In genomic region chrX:129606918-129607317, GRCh38 we compare ENCODE assay signal across 9 cellular contexts. TPM values are rescaled to one million over a fixed set of nuclear protein-coding genes. Genes with fewer than 3 reads are reported as not detected.
A peak's percentile ranks its signal among the peaks of the same experiment; 100 is the strongest.
DNase-seq lines count a peak whose midpoint lies in the region; ATAC-seq and TF ChIP-seq lines count a peak whose summit lies in the region.
"Had no signal": no experiment of that assay in that cellular context is flagged by ENCODE, and none has a peak within 500 bp of the region (broad histone marks: within the 10 kb centered on the region; RNA-seq: fewer than 3 reads in every experiment).

No MANE protein-coding gene starts in this region.

- peak overlapping the region in 1 of 7 donors; percentile 50 for H3K27ac Mint-ChIP-seq in CD4-positive, alpha-beta memory T cell
- no peak overlapping the region for H3K27ac Mint-ChIP-seq in H9
- H3K27ac Mint-ChIP-seq in activated CD8-positive, alpha-beta memory T cell treated with anti-CD3 and anti-CD28 coated beads, Interleukin-2, amount 10 ng/mL, durations not matched to agents 7 days and 5 days: no peak overlapping the region
- no peak overlapping the region for H3K27ac Mint-ChIP-seq in naive B cell
- H3K27ac Mint-ChIP-seq: IgD-negative memory B cell had no signal

- WGBS in H9 (ENCODE audit: extremely low coverage, insufficient read length, low lambda C conversion rate): no CpG with 5 or more reads among the region's 5 CpGs
- 12% methylated on average over 5 of the region's 5 CpGs for WGBS in suprapubic skin

- H3K27me3 ChIP-seq in CD4-positive, alpha-beta memory T cell (ENCODE audit: insufficient read depth, low read length): no peaks in the 10 kb centered on the region
- H3K27me3 ChIP-seq in H9 (ENCODE audit: insufficient read depth, low read length) (no peaks in the 10 kb centered on the region), suprapubic skin (no peaks in the 10 kb centered on the region)

- H4K8ac ChIP-seq in H9 (replicated peaks; ENCODE audit: insufficient read length, low read depth, low read length): no peak overlapping the region

- no peaks in the 10 kb centered on the region for H3K9me3 ChIP-seq in CD4-positive, alpha-beta memory T cell (ENCODE audit: control insufficient read depth in 1 of 2, low read length in 2 of 2)
- H3K9me3 ChIP-seq in H9 (ENCODE audit: control insufficient read depth, low read depth, low read length) (no peaks in the 10 kb centered on the region), suprapubic skin (no peaks in the 10 kb centered on the region)

- no peak overlapping the region for H3K4ac ChIP-seq in H9 (ENCODE audit: low read depth, low read length)

- ATAC-seq in activated CD8-positive, alpha-beta memory T cell treated with anti-CD3 and anti-CD28 coated beads, Interleukin-2, amount 10 ng/mL, durations not matched to agents 7 days and 5 days: peak; percentile 45
- ATAC-seq in naive B cell (ENCODE audit: low read depth in 2 of 2): peak; percentile 38 to 60
- ATAC-seq in HG02840 (IDR thresholded peaks at IDR 0.05; ENCODE audit: low FRiP score, unreplicated experiment): no peak

- no peak overlapping the region for H3K18ac ChIP-seq in H9 (ENCODE audit: insufficient read length, low read depth, low read length)

- POLR2A ChIA-PET in CD4-positive, alpha-beta memory T cell (lab: Charles Lee; ENCODE audit: partially characterized antibody): interaction anchor here (0.6 kb wide), 1 partner anchor 581 kb away, joined by 3 read pairs; no protein-coding TSS in a partner anchor

- no peak overlapping the region for H3K4me2 ChIP-seq in H9 (ENCODE audit: insufficient read depth, insufficient read length, low read length)

- H3K4me1 Mint-ChIP-seq in CD4-positive, alpha-beta memory T cell: peaks cover 2 to 25% (median 18%) of the 10 kb centered on the region in 4 donors
- peaks cover 15 to 25% of the 10 kb centered on the region in 2 experiments for H3K4me1 Mint-ChIP-seq in H9
- H3K4me1 Mint-ChIP-seq in activated CD8-positive, alpha-beta memory T cell treated with anti-CD3 and anti-CD28 coated beads, Interleukin-2, amount 10 ng/mL, durations not matched to agents 7 days and 5 days: peaks cover 23% of the 10 kb centered on the region
- H3K4me1 Mint-ChIP-seq in naive B cell: peaks cover 3 to 35% (median 16%) of the 10 kb centered on the region in 3 donors

- TF ChIP-seq CTCF in H9 (conservative IDR thresholded peaks at IDR 0.05) (peak; percentile 83), epithelial cell of esophagus (IDR thresholded peaks at IDR 0.05; ENCODE audit: insufficient read depth, low read depth, low read length, missing control alignments) (peak; percentile 62), suprapubic skin (IDR thresholded peaks at IDR 0.05) (peak; percentile 56 to 79)

- H4K5ac ChIP-seq in H9 (ENCODE audit: insufficient read length, low read depth, low read length): no peak overlapping the region

- no peaks in the 10 kb centered on the region for H3K36me3 ChIP-seq in CD4-positive, alpha-beta memory T cell (ENCODE audit: insufficient read depth, low read length)
- no peaks in the 10 kb centered on the region for H3K36me3 ChIP-seq in suprapubic skin

- peaks cover 12% of the 10 kb centered on the region for H3K4me1 ChIP-seq in CD4-positive, alpha-beta memory T cell (ENCODE audit: insufficient read depth, low read length)
- H3K4me1 ChIP-seq in H9 (ENCODE audit: insufficient read depth, low read length): no peaks in the 10 kb centered on the region
- peaks cover 14% of the 10 kb centered on the region for H3K4me1 ChIP-seq in suprapubic skin

- no peak for TF ChIP-seq POLR2A in suprapubic skin (IDR thresholded peaks at IDR 0.05)

- H3K23ac ChIP-seq in H9 (ENCODE audit: insufficient read length, low read depth, low read length): no peak overlapping the region

- H3K79me2 ChIP-seq in H9 (ENCODE audit: insufficient read depth, low read length): no peaks in the 10 kb centered on the region

- H2BK20ac ChIP-seq in H9 (ENCODE audit: low read depth, low read length, poor library complexity, severe bottlenecking): no peak overlapping the region

- intact Hi-C loops in CD4-positive, alpha-beta memory T cell (cut with micrococcal nuclease): loop anchor here (1.0 to 5.0 kb wide), 5 partner anchors 118 to 1295 kb away; partner anchors contain the start of gene ENOX2

- no peak overlapping the region for H3K14ac ChIP-seq in H9 (ENCODE audit: insufficient read depth, low read length)

- H3K9ac ChIP-seq in H9 (ENCODE audit: extremely low read depth, insufficient read length, low read length): no peak overlapping the region

- H2BK5ac ChIP-seq in H9 (ENCODE audit: insufficient read length, low read length): no peak overlapping the region

- no peaks in the 10 kb centered on the region for H4K20me1 ChIP-seq in H9 (ENCODE audit: control insufficient read depth, insufficient read depth, insufficient read length)

- no peak overlapping the region for H2AK5ac ChIP-seq in H9 (ENCODE audit: insufficient read length, low read length)

- DNase-seq in CD4-positive, alpha-beta memory T cell: peak; percentile 48 to 65 (median 58)
- DNase-seq in H9: no peak
- DNase-seq in NCI-H748 treated with DMSO at 0.1 percent for 48 hours (lab: John Stamatoyannopoulos, UW): peak; percentile 39
- peak; percentile 56 for DNase-seq in activated CD8-positive, alpha-beta memory T cell treated with anti-CD3 and anti-CD28 coated beads, Interleukin-2, amount 10 ng/mL, durations not matched to agents 7 days and 5 days
- DNase-seq in epithelial cell of esophagus (ENCODE audit: low read depth): peak; percentile 48
- peak; percentile 51 for DNase-seq in naive B cell
- peak in 1 of 2 donors; percentile 73 for DNase-seq in suprapubic skin (ENCODE audit: low spot score in 2 of 2)

- H3K79me1 ChIP-seq in H9 (ENCODE audit: insufficient read depth, low read depth, low read length, poor library complexity, severe bottlenecking): no peaks in the 10 kb centered on the region

- no peaks in the 10 kb centered on the region for H3K27me3 Mint-ChIP-seq in CD4-positive, alpha-beta memory T cell
- H3K27me3 Mint-ChIP-seq in H9 (ENCODE audit: low read depth): peaks cover 30% of the 10 kb centered on the region
- no peaks in the 10 kb centered on the region for H3K27me3 Mint-ChIP-seq in activated CD8-positive, alpha-beta memory T cell treated with anti-CD3 and anti-CD28 coated beads, Interleukin-2, amount 10 ng/mL, durations not matched to agents 7 days and 5 days
- peaks cover 0 to 8% (median 6%) of the 10 kb centered on the region in 3 donors for H3K27me3 Mint-ChIP-seq in naive B cell

- no peak overlapping the region for H4K91ac ChIP-seq in H9 (ENCODE audit: insufficient read length, low read depth, low read length)

- H3K9me3 Mint-ChIP-seq in CD4-positive, alpha-beta memory T cell: no peaks in the 10 kb centered on the region
- H3K9me3 Mint-ChIP-seq in H9 (peaks cover 0 to 2% of the 10 kb centered on the region in 2 experiments; a peak in 2 of 5 replicates), naive B cell (peaks cover 0 to 1% (median 0%) of the 10 kb centered on the region in 7 donors)
- no peaks in the 10 kb centered on the region for H3K9me3 Mint-ChIP-seq in activated CD8-positive, alpha-beta memory T cell treated with anti-CD3 and anti-CD28 coated beads, Interleukin-2, amount 10 ng/mL, durations not matched to agents 7 days and 5 days (ENCODE audit: low read depth)
- H3K9me3 Mint-ChIP-seq: IgD-negative memory B cell had no signal

- no peaks in the 10 kb centered on the region for H3K23me2 ChIP-seq in H9 (ENCODE audit: insufficient read length, low read depth, low read length, poor library complexity, severe bottlenecking)

- H2BK120ac ChIP-seq in H9 (ENCODE audit: low read depth, low read length, poor library complexity, severe bottlenecking): no peak overlapping the region

- H2BK12ac ChIP-seq in H9 (ENCODE audit: insufficient read length, low read depth, low read length): no peak overlapping the region

- H2BK15ac ChIP-seq in H9 (ENCODE audit: low read depth, low read length): no peak overlapping the region

- H3K27ac ChIP-seq in CD4-positive, alpha-beta memory T cell (ENCODE audit: low read depth, low read length): no peak overlapping the region
- no peak overlapping the region for H3K27ac ChIP-seq in H9 (ENCODE audit: insufficient read length, low read depth, low read length)
- no peak overlapping the region for H3K27ac ChIP-seq in suprapubic skin

- peak overlapping the region in 1 of 8 donors; percentile 39 for H3K4me3 Mint-ChIP-seq in CD4-positive, alpha-beta memory T cell
- no peak overlapping the region for H3K4me3 Mint-ChIP-seq in H9
- no peak overlapping the region for H3K4me3 Mint-ChIP-seq in activated CD8-positive, alpha-beta memory T cell treated with anti-CD3 and anti-CD28 coated beads, Interleukin-2, amount 10 ng/mL, durations not matched to agents 7 days and 5 days
- no peak overlapping the region for H3K4me3 Mint-ChIP-seq in naive B cell

- CTCF ChIA-PET in CD4-positive, alpha-beta memory T cell (lab: Charles Lee; ENCODE audit: partially characterized antibody): interaction anchor here (1.3 to 3.7 kb wide), 2 partner anchors 119 to 454 kb away, joined by 6 to 16 read pairs; no protein-coding TSS in a partner anchor
- CTCF ChIA-PET in activated CD8-positive, alpha-beta memory T cell treated with anti-CD3 and anti-CD28 coated beads, Interleukin-2, amount 10 ng/mL, durations not matched to agents 7 days and 5 days (lab: Charles Lee): interaction anchor here (0.6 to 1.4 kb wide), 3 partner anchors 139 to 454 kb away, joined by 3 to 4 read pairs (median 4); no protein-coding TSS in a partner anchor

- H3K36me3 Mint-ChIP-seq in CD4-positive, alpha-beta memory T cell: no peaks in the 10 kb centered on the region
- H3K36me3 Mint-ChIP-seq in H9 (ENCODE audit: insufficient read depth in 1 of 3, low read depth in 3 of 3) (no peaks in the 10 kb centered on the region), naive B cell (no peaks in the 10 kb centered on the region)
- H3K36me3 Mint-ChIP-seq in activated CD8-positive, alpha-beta memory T cell treated with anti-CD3 and anti-CD28 coated beads, Interleukin-2, amount 10 ng/mL, durations not matched to agents 7 days and 5 days: no peaks in the 10 kb centered on the region
- H3K36me3 Mint-ChIP-seq: IgD-negative memory B cell had no signal

- H3T11ph ChIP-seq in H9 (ENCODE audit: low read length): no peak overlapping the region

- no peak for TF ChIP-seq EP300 in suprapubic skin (IDR thresholded peaks at IDR 0.05)

- no peak overlapping the region for H2AFZ ChIP-seq in H9 (ENCODE audit: low read length)

- H3K56ac ChIP-seq in H9 (ENCODE audit: insufficient read length, low read depth, low read length): no peak overlapping the region

- no peak overlapping the region for H3K4me3 ChIP-seq in CD4-positive, alpha-beta memory T cell (ENCODE audit: low read length in 2 of 2)
- H3K4me3 ChIP-seq in epithelial cell of esophagus (ENCODE audit: low read length) (no peak overlapping the region), suprapubic skin (no peak overlapping the region)

RNA-seq across cellular contexts. Expression of gene APLN, which starts 47.8 kb away (rescaled TPM):
- not detected for total RNA-seq in CD4-positive, alpha-beta memory T cell
- not detected for polyA plus RNA-seq in CD4-positive, alpha-beta memory T cell
- total RNA-seq in H9 (2021): 0.18 and 0.24 TPM in 2 replicates
- total RNA-seq in activated CD8-positive, alpha-beta memory T cell treated with anti-CD3 and anti-CD28 coated beads, Interleukin-2, amount 10 ng/mL, durations not matched to agents 7 days and 5 days: under 1 TPM; 0.14 to 0.15 TPM
- not detected for polyA plus RNA-seq in naive B cell (ENCODE audit: low read depth in 6 of 6)
- under 1 TPM; 0.13 to 0.38 (median 0.29) TPM for total RNA-seq in suprapubic skin
- polyA plus RNA-seq: IgD-negative memory B cell had no signal
